ENCODE assay signal across 22 cellular contexts in the genomic region with DNA sequence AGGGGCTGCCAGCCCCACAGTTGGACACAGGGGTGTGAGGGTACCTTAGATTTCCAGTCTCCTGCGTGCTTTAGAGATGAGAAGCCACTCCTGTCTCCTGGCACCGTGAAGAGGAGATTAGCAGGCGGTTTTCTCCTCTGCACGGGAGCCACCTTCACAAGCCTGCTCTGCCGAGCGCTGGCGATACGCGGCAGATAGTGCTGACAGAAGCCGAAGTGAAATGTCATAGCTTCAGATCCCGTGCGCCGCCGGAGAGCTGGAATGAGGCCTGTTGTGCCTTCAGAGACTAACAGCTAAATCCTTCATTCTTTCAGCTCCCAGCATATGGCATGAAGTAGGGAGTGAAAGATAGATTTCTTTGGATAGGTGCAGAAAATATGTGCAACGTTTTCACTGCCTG.
"Had no signal": no experiment of that assay in that cellular context is flagged by ENCODE, and none has a peak within 500 bp of the region (broad histone marks: within the 10 kb centered on the region; RNA-seq: fewer than 3 reads in every experiment).

No MANE protein-coding gene starts in this region.

- H3K4me1 ChIP-seq: body of pancreas, sigmoid colon, testis, uterus had no signal

- DNase-seq: activated CD4-positive, alpha-beta T cell treated with anti-CD3 and anti-CD28 coated beads for 1 hour; activated CD4-positive, alpha-beta T cell treated with anti-CD3 and anti-CD28 coated beads, Interleukin-2, amount 50 U/mL, for 1 hour; activated CD8-positive, alpha-beta T cell treated with anti-CD3 and anti-CD28 coated beads, Interleukin-2, amount 10 ng/mL, durations not matched to agents 7 days and 5 days; activated gamma-delta T cell; activated naive CD4-positive, alpha-beta T cell treated with anti-CD3 and anti-CD28 coated beads, Interleukin-2, amount 50 U/mL, for 16 hours; activated naive CD8-positive, alpha-beta T cell treated with anti-CD3 and anti-CD28 coated beads, Interleukin-2, amount 50 U/mL, for 24 hours; body of pancreas; dermis blood vessel endothelial cell; effector memory CD4-positive, alpha-beta T cell; foreskin melanocyte; hippocampal formation; mesenchymal stem cell; ovary; sigmoid colon; stimulated activated CD4-positive, alpha-beta T cell treated with anti-CD3 and anti-CD28 coated beads, Interleukin-15, amount 100 ng/mL, for 24 hours; T-helper 1 cell; testis; trophoblast cell; uterus had no signal

- H3K9me3 ChIP-seq: body of pancreas, mucosa of descending colon, ovary, sigmoid colon, testis, uterus had no signal

- ATAC-seq: activated CD8-positive, alpha-beta T cell treated with anti-CD3 and anti-CD28 coated beads, Interleukin-2, amount 10 ng/mL, durations not matched to agents 7 days and 5 days; activated naive CD8-positive, alpha-beta T cell treated with anti-CD3 and anti-CD28 coated beads, Interleukin-2, amount 50 U/mL, for 24 hours; body of pancreas; mucosa of descending colon; stimulated activated memory B cell treated with anti-CD40 and anti-IgM and Interleukin-4, amounts not matched to agents 10 μg/mL and 1 μg/mL and 100 μg/mL, for 72 hours had no signal

- H3K27me3 ChIP-seq: body of pancreas, ovary, testis, uterus had no signal

- H3K27ac ChIP-seq: body of pancreas, ovary, sigmoid colon, testis, uterus had no signal

- H3K4me3 ChIP-seq: body of pancreas, mucosa of descending colon, ovary, sigmoid colon, smooth muscle cell, testis, uterus had no signal

- H3K36me3 ChIP-seq: ovary, sigmoid colon, uterus had no signal
